ENCODE assay signal across 8 cellular contexts in genomic region chrX:52995135-52995973, GRCh38. TPM values are rescaled to one million over a fixed set of nuclear protein-coding genes. Genes with fewer than 3 reads are reported as not detected.
DNase-seq lines count a peak whose midpoint lies in the region; ATAC-seq and TF ChIP-seq lines count a peak whose summit lies in the region.

No MANE protein-coding gene starts in this region.

- DNase-seq in GM12864 (ENCODE audit: low read depth) (peak; percentile 82), NCI-H1092 treated with DMSO at 0.1 percent for 48 hours (lab: John Stamatoyannopoulos, UW) (peak; percentile 98), SKM-1 (lab: John Stamatoyannopoulos, UW; ENCODE audit: unreplicated experiment) (peak; percentile 69), Right ventricle myocardium inferior (ENCODE audit: missing footprints) (peak; percentile 95), ovary (peak; percentile 91 to 94 (median 92)), tibial artery (peak; percentile 92 to 96)
- DNase-seq in activated naive CD8-positive, alpha-beta T cell treated with anti-CD3 and anti-CD28 coated beads, Interleukin-2, amount 10 ng/mL, durations not matched to agents 7 days and 5 days: peak; percentile 83

- no peaks in the 10 kb centered on the region for H3K36me3 Mint-ChIP-seq in activated naive CD8-positive, alpha-beta T cell treated with anti-CD3 and anti-CD28 coated beads, Interleukin-2, amount 10 ng/mL, durations not matched to agents 7 days and 5 days

- H3K4me3 ChIP-seq in GM12864 (ENCODE audit: low read depth, low read length) (peak overlapping the region; percentile 85), ovary (peak overlapping the region; percentile 51), tibial artery (peak overlapping the region; percentile 59 to 60)

- H3K27ac Mint-ChIP-seq in activated naive CD8-positive, alpha-beta T cell treated with anti-CD3 and anti-CD28 coated beads, Interleukin-2, amount 10 ng/mL, durations not matched to agents 7 days and 5 days: peak overlapping the region; percentile 100

- H3K9me3 Mint-ChIP-seq in activated naive CD8-positive, alpha-beta T cell treated with anti-CD3 and anti-CD28 coated beads, Interleukin-2, amount 10 ng/mL, durations not matched to agents 7 days and 5 days: no peaks in the 10 kb centered on the region

- POLR2A ChIA-PET in activated naive CD8-positive, alpha-beta T cell treated with anti-CD3 and anti-CD28 coated beads, Interleukin-2, amount 10 ng/mL, durations not matched to agents 7 days and 5 days (lab: Charles Lee): interaction anchor here (0.6 to 1.6 kb wide), 3 partner anchors 60 to 230 kb away, joined by 3 to 7 read pairs (median 3); partner anchors contain the start of gene TSPYL2

- H3K36me3 ChIP-seq in ovary (no peaks in the 10 kb centered on the region), tibial artery (no peaks in the 10 kb centered on the region)

- no peaks in the 10 kb centered on the region for H3K27me3 Mint-ChIP-seq in activated naive CD8-positive, alpha-beta T cell treated with anti-CD3 and anti-CD28 coated beads, Interleukin-2, amount 10 ng/mL, durations not matched to agents 7 days and 5 days

- ATAC-seq in HG02623 (IDR thresholded peaks at IDR 0.05; ENCODE audit: unreplicated experiment) (peak; percentile 96), Right ventricle myocardium inferior (peak; percentile 99)
- ATAC-seq in activated naive CD8-positive, alpha-beta T cell treated with anti-CD3 and anti-CD28 coated beads, Interleukin-2, amount 10 ng/mL, durations not matched to agents 7 days and 5 days (ENCODE audit: low read depth): peak; percentile 98

- peak; percentile 62 for TF ChIP-seq CTCF in GM12864 (IDR thresholded peaks at IDR 0.05; ENCODE audit: low read depth, low read length, missing control alignments)
- peak; percentile 25 to 90 (median 84) for TF ChIP-seq CTCF in ovary (IDR thresholded peaks at IDR 0.05)
- peak; percentile 67 to 76 for TF ChIP-seq CTCF in tibial artery (IDR thresholded peaks at IDR 0.05)

- 31 to 39% (median 32%) methylated on average over 45 of the region's 45 CpGs for WGBS in ovary, 3 donors

- peaks cover 16% of the 10 kb centered on the region for H3K4me1 Mint-ChIP-seq in activated naive CD8-positive, alpha-beta T cell treated with anti-CD3 and anti-CD28 coated beads, Interleukin-2, amount 10 ng/mL, durations not matched to agents 7 days and 5 days

- TF ChIP-seq POLR2A in ovary (IDR thresholded peaks at IDR 0.05): peak; percentile 23

- peak overlapping the region; percentile 55 to 91 for H3K27ac ChIP-seq in ovary
- H3K27ac ChIP-seq in tibial artery: peak overlapping the region; percentile 78 to 86

- no peaks in the 10 kb centered on the region for H3K9me3 ChIP-seq in ovary
- no peaks in the 10 kb centered on the region for H3K9me3 ChIP-seq in tibial artery

- intact Hi-C loops in Right ventricle myocardium inferior (cut with DNase I) (no loop called here), ovary (cut with DNase I) (no loop called here), tibial artery (cut with DNase I; ENCODE audit: low total_unique reads) (no loop called here)

- H3K27me3 ChIP-seq in ovary (no peaks in the 10 kb centered on the region), tibial artery (no peaks in the 10 kb centered on the region)

- H3K4me1 ChIP-seq in ovary (ENCODE audit: insufficient read depth): peaks cover 3% of the 10 kb centered on the region
- H3K4me1 ChIP-seq in tibial artery: peaks cover 0 to 21% (median 8%) of the 10 kb centered on the region in 4 donors

- peak overlapping the region; percentile 95 for H3K4me3 Mint-ChIP-seq in activated naive CD8-positive, alpha-beta T cell treated with anti-CD3 and anti-CD28 coated beads, Interleukin-2, amount 10 ng/mL, durations not matched to agents 7 days and 5 days

- no peak for TF ChIP-seq EP300 in ovary (IDR thresholded peaks at IDR 0.05)

RNA-seq across cellular contexts. Expression of gene FAM156A, which starts 37.0 kb away (rescaled TPM):
- 10 to 100 TPM; 19.3 to 23.3 TPM for total RNA-seq in activated naive CD8-positive, alpha-beta T cell treated with anti-CD3 and anti-CD28 coated beads, Interleukin-2, amount 10 ng/mL, durations not matched to agents 7 days and 5 days
- total RNA-seq in Right ventricle myocardium inferior (7.3 TPM), ovary (10 to 100 TPM in 6 of 7 donors, 1 to 10 TPM in 1; 8.7 to 24.1 (median 17.9) TPM)
- 10 to 100 TPM; 13.2 to 16.6 TPM for polyA plus RNA-seq in ovary

RNA-seq across cellular contexts. Expression of gene GPR173, which starts 53.2 kb away (rescaled TPM):
- total RNA-seq in activated naive CD8-positive, alpha-beta T cell treated with anti-CD3 and anti-CD28 coated beads, Interleukin-2, amount 10 ng/mL, durations not matched to agents 7 days and 5 days: under 1 TPM; 0.08 to 0.14 TPM
- total RNA-seq in Right ventricle myocardium inferior: 0.35 TPM
- 10 to 100 TPM in 3 of 7 donors, 1 to 10 TPM in 4; 2.9 to 15.6 (median 8.4) TPM for total RNA-seq in ovary
- 1 to 10 TPM; 4.0 to 4.1 TPM for polyA plus RNA-seq in ovary

Comparison
In these comparisons a context has a peak if more than half of its experiments do, and no peak if none do; other contexts are left out.
1. Peak in every context shown above with its lines: DNase-seq, ATAC-seq, H3K4me3 ChIP-seq and H3K27ac ChIP-seq.